In genomic region chr1:89865498-89866385, GRCh38 we compare ENCODE assay signal across 11 cellular contexts. TPM values are rescaled to one million over a fixed set of nuclear protein-coding genes. Genes with fewer than 3 reads are reported as not detected.
DNase-seq lines count a peak whose midpoint lies in the region; ATAC-seq, FAIRE-seq and TF ChIP-seq lines count a peak whose summit lies in the region.
"Had no signal": no experiment of that assay in that cellular context is flagged by ENCODE, and none has a peak within 500 bp of the region (broad histone marks: within the 10 kb centered on the region; RNA-seq: fewer than 3 reads in every experiment).

No MANE protein-coding gene starts in this region.

- WGBS in A549 (ENCODE audit: missing lambda C conversion rate), result 34% methylated on average over 4 of the region's 4 CpGs
- WGBS in right cardiac atrium, result 56% methylated on average over 4 of the region's 4 CpGs

- peak in 1 of 2 experiments; percentile 23 for DNase-seq in A549 (ENCODE audit: low read depth in 1 of 2, low spot score in 1 of 2)
- DNase-seq in GM23338 (ENCODE audit: low spot score), result no peak
- DNase-seq in adipocyte (ENCODE audit: low read depth), result peak; percentile 88
- no peak for DNase-seq in right cardiac atrium
- no peak for DNase-seq in NCI-H2171 treated with DMSO at 0.1 percent for 48 hours (lab: John Stamatoyannopoulos, UW)
- DNase-seq in NK-92 (lab: John Stamatoyannopoulos, UW; ENCODE audit: unreplicated experiment), result no peak
- DNase-seq in MM.1S, result no peak
- DNase-seq: aorta had no signal

- TF ChIP-seq RAD21 in A549 (conservative IDR thresholded peaks at IDR 0.05 in 1 of 2, IDR thresholded peaks at IDR 0.05 in 1 of 2), result no peak

- TF ChIP-seq POLR2A in A549 (IDR thresholded peaks at IDR 0.05; ENCODE audit: low read length), result no peak

- H3K9me3 ChIP-seq in A549 (no peaks in the 10 kb centered on the region), adipocyte (ENCODE audit: control insufficient read depth, low read length) (no peaks in the 10 kb centered on the region), right cardiac atrium (ENCODE audit: control insufficient read depth, low read length) (no peaks in the 10 kb centered on the region), MM.1S (replicated peaks; ENCODE audit: insufficient read depth, low read length) (no peaks in the 10 kb centered on the region)
- H3K9me3 ChIP-seq: neutrophil had no signal

- ATAC-seq in A549 (peak in 1 of 2 experiments; percentile 56; a peak in 4 of 6 replicates), GM23338 (no peak), right cardiac atrium (peak; percentile 74 to 76), GM21390 (IDR thresholded peaks at IDR 0.05; ENCODE audit: unreplicated experiment) (no peak)

- H4K20me1 ChIP-seq in GM23338 (replicated peaks; ENCODE audit: insufficient read depth) (no peaks in the 10 kb centered on the region), MM.1S (ENCODE audit: insufficient read depth, low read length) (no peaks in the 10 kb centered on the region)

- H3K4me2 ChIP-seq in A549 (peak overlapping the region; percentile 54), GM23338 (no peak overlapping the region), MM.1S (ENCODE audit: low read depth, low read length) (no peak overlapping the region)

- peaks cover 42% of the 10 kb centered on the region for H3K4me1 ChIP-seq in A549
- peaks cover 36% of the 10 kb centered on the region for H3K4me1 ChIP-seq in GM23338 (ENCODE audit: insufficient read depth)
- peaks cover 27% of the 10 kb centered on the region for H3K4me1 ChIP-seq in adipocyte (ENCODE audit: control insufficient read depth, insufficient read depth, low read length)
- H3K4me1 ChIP-seq in right cardiac atrium (ENCODE audit: control insufficient read depth, insufficient read depth, low read length), result peaks cover 4% of the 10 kb centered on the region
- H3K4me1 ChIP-seq in MM.1S (ENCODE audit: low read length), result no peaks in the 10 kb centered on the region

- H3K9me2 ChIP-seq in GM23338 (ENCODE audit: insufficient read depth) (no peaks in the 10 kb centered on the region), MM.1S (replicated peaks; ENCODE audit: insufficient read depth, low read length) (no peaks in the 10 kb centered on the region)

- peaks cover 57% of the 10 kb centered on the region for H3K4me1 Mint-ChIP-seq in GM23338

- H3K36me3 ChIP-seq in GM23338 (ENCODE audit: insufficient read depth) (0 out of 2 replicates have a peak, but pooled peaks cover 7% of the 10 kb centered on the region), adipocyte (ENCODE audit: control insufficient read depth, insufficient read depth, low read length, severe bottlenecking) (peaks cover 14% of the 10 kb centered on the region), MM.1S (replicated peaks; ENCODE audit: insufficient read depth, low read length) (no peaks in the 10 kb centered on the region)

- TF ChIP-seq CTCF in A549 (IDR thresholded peaks at IDR 0.05) (no peak), GM23338 (conservative IDR thresholded peaks at IDR 0.05; ENCODE audit: low read depth in 2 of 2) (no peak), MM.1S (IDR thresholded peaks at IDR 0.05; ENCODE audit: low read length) (no peak)

- H3K27ac ChIP-seq in A549 (peak overlapping the region; percentile 56 to 62; a peak in 5 of 6 replicates), GM23338 (ENCODE audit: low read depth) (peak overlapping the region; percentile 43), right cardiac atrium (ENCODE audit: low read length) (no peak overlapping the region), MM.1S (ENCODE audit: low read length) (no peak overlapping the region)
- H3K27ac ChIP-seq: neutrophil, VCaP had no signal

- CTCF ChIA-PET in A549 (lab: Yijun Ruan, JAX), result interaction anchor here (2.0 kb wide), 1 partner anchor 122 kb away, joined by 5 read pairs; no protein-coding TSS in a partner anchor

- peaks cover 36% of the 10 kb centered on the region for H3K79me2 ChIP-seq in GM23338 (replicated peaks; ENCODE audit: insufficient read depth)
- H3K79me2 ChIP-seq in MM.1S (ENCODE audit: low read length), result peaks cover 2% of the 10 kb centered on the region; the same call in 1 of the 2 replicates

- intact Hi-C loops in right cardiac atrium (cut with DNase I), result no loop called here

- H3F3A ChIP-seq in GM23338 (replicated peaks; ENCODE audit: low read depth) (no peaks in the 10 kb centered on the region), MM.1S (ENCODE audit: insufficient read depth, low read length) (no peaks in the 10 kb centered on the region)

- H3K4me3 ChIP-seq in A549 (no peak overlapping the region), GM23338 (no peak overlapping the region), adipocyte (ENCODE audit: low read length) (peak overlapping the region; percentile 25), right cardiac atrium (ENCODE audit: low read length) (no peak overlapping the region), MM.1S (ENCODE audit: low read length) (no peak overlapping the region)

- no peak overlapping the region for H3K4me3 Mint-ChIP-seq in GM23338

- H2AFZ ChIP-seq in GM23338 (no peak overlapping the region), MM.1S (ENCODE audit: low read length) (no peak overlapping the region)

- H3K9me3 Mint-ChIP-seq in GM23338, result no peaks in the 10 kb centered on the region

- no peak overlapping the region for H3K27ac Mint-ChIP-seq in GM23338

- POLR2A ChIA-PET in A549 (lab: Yijun Ruan, JAX), result no interaction called here

- H3K9ac ChIP-seq in adipocyte (ENCODE audit: low read length), result peak overlapping the region; percentile 67
- H3K9ac ChIP-seq in MM.1S (ENCODE audit: low read length), result no peak overlapping the region

- H3K27me3 ChIP-seq in GM23338 (ENCODE audit: insufficient read depth), result no peaks in the 10 kb centered on the region
- no peaks in the 10 kb centered on the region for H3K27me3 ChIP-seq in adipocyte (replicated peaks; ENCODE audit: control insufficient read depth, insufficient read depth, low read length)
- H3K27me3 ChIP-seq in right cardiac atrium (ENCODE audit: control insufficient read depth, insufficient read depth), result no peaks in the 10 kb centered on the region
- H3K27me3 ChIP-seq in MM.1S (replicated peaks; ENCODE audit: insufficient read depth, low read length), result no peaks in the 10 kb centered on the region
- H3K27me3 ChIP-seq: neutrophil had no signal

- FAIRE-seq in A549 (lab: Jason Lieb, UNC), result no peak

- peaks cover 29% of the 10 kb centered on the region for H3K36me3 Mint-ChIP-seq in GM23338 (ENCODE audit: low read depth)

- H3K27me3 Mint-ChIP-seq in GM23338 (ENCODE audit: insufficient read depth, low read depth, poor library complexity), result peaks cover 2% of the 10 kb centered on the region

- peak in 1 of 2 experiments; percentile 19; a peak in 1 of 5 replicates for TF ChIP-seq EP300 in A549 (IDR thresholded peaks at IDR 0.05)

TF ChIP-seq in A549, 52 proteins besides CTCF, POLR2A, EP300 and RAD21:
- TF ChIP-seq FOSL2 (IDR thresholded peaks at IDR 0.05), result no peak
- peak; percentile 68 for TF ChIP-seq FOSL2 (CRISPR knock-in tag; IDR thresholded peaks at IDR 0.05)
- peak in 1 of 2 experiments; percentile 86; a peak in 3 of 4 replicates for TF ChIP-seq CEBPB (IDR thresholded peaks at IDR 0.05)
- TF ChIP-seq GATA3 (IDR thresholded peaks at IDR 0.05; ENCODE audit: borderline replicate concordance), result peak; percentile 64; the same call in 1 of the 2 replicates
- 0 out of 2 replicates have a peak, but pooled peaks have one; percentile 31 for TF ChIP-seq HES2 (IDR thresholded peaks at IDR 0.05)
- TF ChIP-seq PHF8 (IDR thresholded peaks at IDR 0.05; ENCODE audit: borderline replicate concordance, low read depth), result no peak

TF ChIP-seq in GM23338, 12 proteins besides CTCF, POLR2A, EP300 and RAD21 (continues in another document):
- TF ChIP-seq POLR2AphosphoS5 (IDR thresholded peaks at IDR 0.05; ENCODE audit: low read depth) (no peak), ETS1 (IDR thresholded peaks at IDR 0.05) (no peak), EZH2phosphoT487 (IDR thresholded peaks at IDR 0.05; ENCODE audit: unreplicated experiment) (no peak)

RNA-seq across cellular contexts. Expression of gene LRRC8D, which starts 44.9 kb away (rescaled TPM):
- polyA plus RNA-seq in A549 (2011; rRNA removed) (76.7 and 77.4 TPM in 2 replicates), A549 (2017; fragmentation: RNase III; extraction: RNeasy Plus Mini Kit Qiagen cat#74134 plus additional on column Dnase treatment) (41.8 to 49.7 TPM (median 47.0 TPM) in 3 replicates), GM23338 (2016; fragmentation: Nextera tagmentation; extraction: Ambion mirVana) (22.4 and 23.6 TPM in 2 replicates), right cardiac atrium (3.6 TPM)
- polyA plus RNA-seq in A549 (2012; cell fraction: cytosol; rRNA removed), result 40.4 and 48.8 TPM in 2 replicates
- 32.9 and 46.0 TPM in 2 replicates for polyA plus RNA-seq in A549 (2012; cell fraction: nucleus; rRNA removed)
- 77.8 and 84.0 TPM in 2 replicates for polyA minus RNA-seq in A549 (2011; rRNA and poly(A)+ RNA removed)
- total RNA-seq in GM23338 (2014; rRNA removed; shearing (Covaris generic)), result 48.1 and 48.8 TPM in 2 replicates
- total RNA-seq in right cardiac atrium, result 1 to 10 TPM; 5.0 to 8.2 (median 7.2) TPM

Comparison
In these comparisons a context has a peak if more than half of its experiments do, and no peak if none do; other contexts are left out.
1. ATAC-seq: peak in right cardiac atrium (2 of 2); none in GM23338 (single experiment) and GM21390 (single experiment).
2. H3K27ac ChIP-seq: peak in A549 (2 of 2) and GM23338 (single experiment); none in right cardiac atrium (single experiment) and MM.1S (single experiment).